Comparison of ENCODE assay signal across 11 cellular contexts in the genomic region with DNA sequence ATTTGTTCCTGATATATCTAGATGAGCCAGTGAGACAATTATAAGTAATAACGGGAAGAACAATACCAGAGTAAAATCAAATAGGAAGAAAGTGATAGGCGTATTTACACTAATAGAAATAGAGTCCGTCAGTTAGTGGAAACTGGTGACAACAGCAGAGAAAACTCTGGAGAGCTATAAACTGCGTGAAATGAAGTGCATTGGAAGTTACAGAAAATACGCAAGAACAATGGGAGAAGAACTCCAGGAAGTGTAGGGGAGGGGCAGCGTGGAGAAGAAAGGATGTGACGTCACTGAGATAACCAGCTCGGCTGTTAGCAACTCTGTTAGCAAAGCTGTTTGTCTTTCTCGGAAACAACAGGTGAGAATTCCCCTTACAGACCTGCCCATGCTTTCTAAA. TPM values are rescaled to one million over a fixed set of nuclear protein-coding genes. Genes with fewer than 3 reads are reported as not detected.
"Had no signal": no experiment of that assay in that cellular context is flagged by ENCODE, and none has a peak within 500 bp of the region (broad histone marks: within the 10 kb centered on the region; RNA-seq: fewer than 3 reads in every experiment).

A gene (plus strand): TSS at position 301 of the 400 bp plus-strand sequence. CDS start 178 bp downstream, outside the sequence.

RNA-seq across cellular contexts. Expression of the gene that starts here (rescaled TPM):
- total RNA-seq: OCI-LY7, PC-3, PC-9, Peyer's patch, Right ventricle myocardium inferior, Right ventricle myocardium superior, RPMI7951, SJCRH30, SJSA1, SK-MEL-5 had no signal
- polyA plus RNA-seq: SK-N-SH had no signal
